ENCODE assay signal across 7 cellular contexts in genomic region chr9:73132034-73132776, GRCh38. TPM values are rescaled to one million over a fixed set of nuclear protein-coding genes. Genes with fewer than 3 reads are reported as not detected.
DNase-seq lines count a peak whose midpoint lies in the region; ATAC-seq and TF ChIP-seq lines count a peak whose summit lies in the region.

No MANE protein-coding gene starts in this region.

- peak overlapping the region; percentile 56 for H3K27ac ChIP-seq in ectodermal cell (ENCODE audit: insufficient read depth, low read depth, low read length, poor library complexity, severe bottlenecking)

- H3K4me1 ChIP-seq in ectodermal cell (ENCODE audit: control insufficient read depth, insufficient read depth, low read length) = peaks cover 3% of the 10 kb centered on the region

- peaks cover 37% of the 10 kb centered on the region for H3K4me1 Mint-ChIP-seq in activated CD8-positive, alpha-beta T cell treated with anti-CD3 and anti-CD28 coated beads for 36 hours (ENCODE audit: low read depth)
- peaks cover 2% of the 10 kb centered on the region for H3K4me1 Mint-ChIP-seq in memory B cell

- peak overlapping the region; percentile 78 for H3K4me3 Mint-ChIP-seq in activated CD8-positive, alpha-beta T cell treated with anti-CD3 and anti-CD28 coated beads for 36 hours
- peak overlapping the region; percentile 93 for H3K4me3 Mint-ChIP-seq in memory B cell

- H3K27ac Mint-ChIP-seq in activated CD8-positive, alpha-beta T cell treated with anti-CD3 and anti-CD28 coated beads for 36 hours = peak overlapping the region; percentile 93
- H3K27ac Mint-ChIP-seq in memory B cell = peak overlapping the region; percentile 90

- H3K9me3 Mint-ChIP-seq in activated CD8-positive, alpha-beta T cell treated with anti-CD3 and anti-CD28 coated beads for 36 hours = no peaks in the 10 kb centered on the region
- H3K9me3 Mint-ChIP-seq in memory B cell = no peaks in the 10 kb centered on the region

- H3K36me3 ChIP-seq in ectodermal cell (ENCODE audit: control insufficient read depth, insufficient read depth, low read length) = no peaks in the 10 kb centered on the region

- no peaks in the 10 kb centered on the region for H3K27me3 ChIP-seq in ectodermal cell (ENCODE audit: control insufficient read depth, insufficient read depth, low read length, poor library complexity, severe bottlenecking)

- CTCF ChIA-PET in activated CD8-positive, alpha-beta T cell treated with anti-CD3 and anti-CD28 coated beads for 36 hours (lab: Charles Lee) = interaction anchor here (1.2 to 3.4 kb wide), 7 partner anchors 12 to 51 kb away, joined by 3 to 11 read pairs (median 4); partner anchors contain the start of gene ANXA1

- POLR2A ChIA-PET in activated CD8-positive, alpha-beta T cell treated with anti-CD3 and anti-CD28 coated beads for 36 hours (lab: Charles Lee) = interaction anchor here (0.9 to 1.0 kb wide), 2 partner anchors 10 to 23 kb away, joined by 4 to 5 read pairs; no protein-coding TSS in a partner anchor

- DNase-seq in NCI-H526 (lab: John Stamatoyannopoulos, UW) (peak; percentile 83 to 88), memory B cell (ENCODE audit: low spot score in 2 of 2) (peak; percentile 42)
- DNase-seq in activated CD8-positive, alpha-beta T cell treated with anti-CD3 and anti-CD28 coated beads for 36 hours = peak; percentile 81
- DNase-seq in stimulated activated CD4-positive, alpha-beta T cell treated with anti-CD3 and anti-CD28 coated beads, TNF-alpha, amount 100 ng/mL, for 48 hours (ENCODE audit: low read depth in 3 of 3) = peak; percentile 18 to 26 (median 22)

- H3K4me3 ChIP-seq in ectodermal cell (ENCODE audit: insufficient read depth, low read depth, low read length) = no peak overlapping the region

- no peak for TF ChIP-seq CTCF in activated CD8-positive, alpha-beta T cell treated with anti-CD3 and anti-CD28 coated beads for 36 hours (IDR thresholded peaks at IDR 0.05)

- 29 to 53% methylated on average over 12 to 15 of the region's 15 CpGs for WGBS in ectodermal cell, 2 experiments

- peaks cover 1% of the 10 kb centered on the region for H3K36me3 Mint-ChIP-seq in activated CD8-positive, alpha-beta T cell treated with anti-CD3 and anti-CD28 coated beads for 36 hours (ENCODE audit: low read depth)
- no peaks in the 10 kb centered on the region for H3K36me3 Mint-ChIP-seq in memory B cell

- intact Hi-C loops in activated CD8-positive, alpha-beta T cell treated with anti-CD3 and anti-CD28 coated beads for 36 hours (cut with micrococcal nuclease) = loop anchor here (1.0 to 2.0 kb wide), 2 partner anchors 15 to 17 kb away; no protein-coding TSS in a partner anchor

- no peaks in the 10 kb centered on the region for H3K9me3 ChIP-seq in ectodermal cell (ENCODE audit: control insufficient read depth, low read length)

- peak; percentile 89 for ATAC-seq in GM18868 (IDR thresholded peaks at IDR 0.05; ENCODE audit: unreplicated experiment)
- ATAC-seq in HG03060 (IDR thresholded peaks at IDR 0.05; ENCODE audit: low read depth, unreplicated experiment) = peak; percentile 83
- ATAC-seq in activated CD8-positive, alpha-beta T cell treated with anti-CD3 and anti-CD28 coated beads for 36 hours = peak; percentile 93
- ATAC-seq in memory B cell (ENCODE audit: low read depth) = peak; percentile 92

- H3K27me3 Mint-ChIP-seq in activated CD8-positive, alpha-beta T cell treated with anti-CD3 and anti-CD28 coated beads for 36 hours = no peaks in the 10 kb centered on the region
- H3K27me3 Mint-ChIP-seq in memory B cell = no peaks in the 10 kb centered on the region

RNA-seq across cellular contexts. Expression of gene ANXA1, which starts 19.5 kb away (rescaled TPM):
- total RNA-seq in activated CD8-positive, alpha-beta T cell treated with anti-CD3 and anti-CD28 coated beads for 36 hours = 10 to 100 TPM; 33.5 to 36.5 TPM
- polyA plus RNA-seq in ectodermal cell (2013, experiment 1 of 4) = 21.0 TPM
- polyA plus RNA-seq in ectodermal cell (2013, experiment 2 of 4) = 17.6 TPM
- 28.8 TPM for polyA plus RNA-seq in ectodermal cell (2013, experiment 3 of 4)
- 26.6 TPM for polyA plus RNA-seq in ectodermal cell (2013, experiment 4 of 4)

Comparison
In these comparisons a context has a peak if more than half of its experiments do, and no peak if none do; other contexts are left out.
1. DNase-seq: peak in every context shown above with its lines; median percentile 86 in NCI-H526; 81 in activated CD8-positive, alpha-beta T cell treated with anti-CD3 and anti-CD28 coated beads for 36 hours; 42 in memory B cell; 22 in stimulated activated CD4-positive, alpha-beta T cell treated with anti-CD3 and anti-CD28 coated beads, TNF-alpha, amount 100 ng/mL, for 48 hours.